20 cellular contexts compared by ENCODE assay signal in genomic region chr13:102682727-102683126, GRCh38. TPM values are rescaled to one million over a fixed set of nuclear protein-coding genes. Genes with fewer than 3 reads are reported as not detected.
DNase-seq lines count a peak whose midpoint lies in the region; ATAC-seq, FAIRE-seq and TF ChIP-seq lines count a peak whose summit lies in the region.
"Had no signal": no experiment of that assay in that cellular context is flagged by ENCODE, and none has a peak within 500 bp of the region (broad histone marks: within the 10 kb centered on the region; RNA-seq: fewer than 3 reads in every experiment).

No MANE protein-coding gene starts in this region.

- no peak overlapping the region for H3K4me3 Mint-ChIP-seq in activated naive CD8-positive, alpha-beta T cell
- H3K4me3 Mint-ChIP-seq in activated naive CD8-positive, alpha-beta T cell treated with anti-CD3 and anti-CD28 coated beads, Interleukin-2, amount 50 U/mL, for 24 hours, result no peak overlapping the region
- H3K4me3 Mint-ChIP-seq: IgD-negative memory B cell had no signal

- TF ChIP-seq CTCF in HEK293 (tag by site-specific recombination; IDR thresholded peaks at IDR 0.05), result no peak
- TF ChIP-seq CTCF in GM12878 (IDR thresholded peaks at IDR 0.05 in 2 of 3, conservative IDR thresholded peaks at IDR 0.05 in 1 of 3; ENCODE audit: control insufficient read depth in 2 of 3, extremely low read depth in 1 of 3, insufficient read depth in 1 of 3, low read depth in 3 of 3, low read length in 3 of 3), result no peak
- no peak for TF ChIP-seq CTCF in RWPE1 (conservative IDR thresholded peaks at IDR 0.05; ENCODE audit: low read depth)
- TF ChIP-seq CTCF in smooth muscle cell (IDR thresholded peaks at IDR 0.05; ENCODE audit: borderline replicate concordance, insufficient read depth, poor library complexity, severe bottlenecking), result no peak

- RAD21 ChIA-PET in GM12878 (lab: Charles Lee; ENCODE audit: unreplicated experiment), result no interaction called here

- SMC1A ChIA-PET in GM12878 (lab: Charles Lee; ENCODE audit: uncharacterized antibody, unreplicated experiment), result interaction anchor here (1.0 to 3.0 kb wide), 3 partner anchors 9 to 91 kb away, joined by 3 to 9 read pairs (median 3); no protein-coding TSS in a partner anchor

- H3K4me2 ChIP-seq in GM12878 (ENCODE audit: control insufficient read depth, insufficient read depth) (no peak overlapping the region), smooth muscle cell (no peak overlapping the region)
- H3K4me2 ChIP-seq: BLaER1 had no signal

- H3K79me2 ChIP-seq in GM12878 (ENCODE audit: control insufficient read depth, insufficient read depth, low read length) (no peaks in the 10 kb centered on the region), smooth muscle cell (ENCODE audit: low read depth) (no peaks in the 10 kb centered on the region)

- H3K27ac ChIP-seq in HEK293 (ENCODE audit: extremely low read depth, low read depth, low read length) (no peak overlapping the region), GM12878 (ENCODE audit: control insufficient read depth, insufficient read depth) (no peak overlapping the region), RWPE1 (no peak overlapping the region), smooth muscle cell (ENCODE audit: low read depth) (no peak overlapping the region)
- H3K27ac ChIP-seq: BLaER1, GM23248, SJCRH30 had no signal

- no peak for FAIRE-seq in GM12878 (lab: Jason Lieb, UNC)

- H2AFZ ChIP-seq in GM12878 (ENCODE audit: control insufficient read depth, low read depth, low read length) (no peak overlapping the region), smooth muscle cell (ENCODE audit: low read depth) (no peak overlapping the region)
- H2AFZ ChIP-seq: GM23248 had no signal

- TF ChIP-seq RAD21 in GM12878 (IDR thresholded peaks at IDR 0.05; ENCODE audit: insufficient read depth, low read depth, low read length), result no peak

- H3K4me1 ChIP-seq in HEK293 (ENCODE audit: control insufficient read depth, insufficient read depth, low read length) (no peaks in the 10 kb centered on the region), GM12878 (ENCODE audit: control insufficient read depth, insufficient read depth, low read length) (no peaks in the 10 kb centered on the region), smooth muscle cell (ENCODE audit: low read depth) (peaks cover 12% of the 10 kb centered on the region)
- H3K4me1 ChIP-seq: SJCRH30 had no signal

- H3K9me3 ChIP-seq in HEK293 (ENCODE audit: control insufficient read depth, insufficient read depth, low read depth, low read length), result no peaks in the 10 kb centered on the region
- H3K9me3 ChIP-seq in GM12878 (replicated peaks; ENCODE audit: control insufficient read depth, insufficient read depth, low read length), result no peaks in the 10 kb centered on the region
- H3K9me3 ChIP-seq in smooth muscle cell (replicated peaks; ENCODE audit: low read depth), result no peaks in the 10 kb centered on the region
- H3K9me3 ChIP-seq: BLaER1, SJCRH30 had no signal

- TF ChIP-seq POLR2A in GM12878 (IDR thresholded peaks at IDR 0.05; ENCODE audit: low read depth, low read length), result no peak

- CTCF ChIA-PET in HEK293 (lab: Yijun Ruan, JAX), result no interaction called here
- CTCF ChIA-PET in GM12878 (lab: Yijun Ruan, JAX), result no interaction called here
- CTCF ChIA-PET in RWPE1 (lab: Yijun Ruan, JAX), result interaction anchor here (0.6 kb wide), 1 partner anchor 245 kb away, joined by 5 read pairs; no protein-coding TSS in a partner anchor

- no peak for ATAC-seq in activated naive CD8-positive, alpha-beta T cell treated with anti-CD3 and anti-CD28 coated beads, Interleukin-2, amount 50 U/mL, for 24 hours
- peak; percentile 26; the same call in 1 of the 3 replicates for ATAC-seq in GM12878
- ATAC-seq: PC-3 had no signal

- in situ Hi-C loops in GM12878 (cut with MboI), result no loop called here

- H4K20me1 ChIP-seq in GM12878 (ENCODE audit: control insufficient read depth, insufficient read depth) (no peaks in the 10 kb centered on the region), smooth muscle cell (ENCODE audit: low read depth) (no peaks in the 10 kb centered on the region)
- H4K20me1 ChIP-seq: BLaER1 had no signal

- H3K4me1 Mint-ChIP-seq in activated naive CD8-positive, alpha-beta T cell (ENCODE audit: low read depth), result peaks cover 44% of the 10 kb centered on the region
- H3K4me1 Mint-ChIP-seq in activated naive CD8-positive, alpha-beta T cell treated with anti-CD3 and anti-CD28 coated beads, Interleukin-2, amount 50 U/mL, for 24 hours, result peaks cover 29% of the 10 kb centered on the region

- H3K27ac Mint-ChIP-seq in activated naive CD8-positive, alpha-beta T cell, result peak overlapping the region; percentile 46
- H3K27ac Mint-ChIP-seq in activated naive CD8-positive, alpha-beta T cell treated with anti-CD3 and anti-CD28 coated beads, Interleukin-2, amount 50 U/mL, for 24 hours, result no peak overlapping the region
- H3K27ac Mint-ChIP-seq: IgD-negative memory B cell had no signal

- no peak for TF ChIP-seq EP300 in GM12878 (IDR thresholded peaks at IDR 0.05; ENCODE audit: borderline replicate concordance in 1 of 2, control insufficient read depth in 1 of 2, low read depth in 2 of 2, low read length in 2 of 2)

- no peaks in the 10 kb centered on the region for H3K36me3 Mint-ChIP-seq in activated naive CD8-positive, alpha-beta T cell
- H3K36me3 Mint-ChIP-seq in activated naive CD8-positive, alpha-beta T cell treated with anti-CD3 and anti-CD28 coated beads, Interleukin-2, amount 50 U/mL, for 24 hours (ENCODE audit: low read depth), result peaks cover 16% of the 10 kb centered on the region

- WGBS in GM12878 (ENCODE audit: insufficient coverage, insufficient replicate concordance, low lambda C conversion rate, missing lambda C conversion rate), result 88% methylated on average over 3 of the region's 3 CpGs
- WGBS in smooth muscle cell (ENCODE audit: low lambda C conversion rate), result 74% methylated on average over 3 of the region's 3 CpGs

- no peak for DNase-seq in activated naive CD8-positive, alpha-beta T cell treated with anti-CD3 and anti-CD28 coated beads, Interleukin-2, amount 50 U/mL, for 24 hours
- DNase-seq in GM12878 (ENCODE audit: low read depth, low spot score) (no peak), GM19240 (ENCODE audit: insufficient read length, low spot score) (no peak), RWPE1 (ENCODE audit: low spot score) (no peak), smooth muscle cell (lab: John Stamatoyannopoulos, UW; ENCODE audit: unreplicated experiment) (no peak)
- DNase-seq: DMS79, GM23248, HCEC 1CT, Kasumi-1, MG63, NCI-H1105, NCI-H510A treated with DMSO at 0.1 percent for 48 hours, NCI-H82, PC-3, SJCRH30 had no signal

- H3K4me3 ChIP-seq in HEK293 (ENCODE audit: low read depth, low read length), result no peak overlapping the region
- H3K4me3 ChIP-seq in GM12878, result no peak overlapping the region
- H3K4me3 ChIP-seq in smooth muscle cell, result no peak overlapping the region
- H3K4me3 ChIP-seq: BLaER1, GM23248, MG63, SJCRH30 had no signal

- no peaks in the 10 kb centered on the region for H3K27me3 Mint-ChIP-seq in activated naive CD8-positive, alpha-beta T cell
- H3K27me3 Mint-ChIP-seq in activated naive CD8-positive, alpha-beta T cell treated with anti-CD3 and anti-CD28 coated beads, Interleukin-2, amount 50 U/mL, for 24 hours, result no peaks in the 10 kb centered on the region
- H3K27me3 Mint-ChIP-seq: IgD-negative memory B cell had no signal

- no TSS peak for BruUV-seq in GM12878 (replicated peaks; lab: Mats Ljungman, UMichigan)

- POLR2A ChIA-PET in HEK293 (lab: Yijun Ruan, JAX), result no interaction called here
- POLR2A ChIA-PET in GM12878 (lab: Charles Lee), result no interaction called here
- POLR2A ChIA-PET in RWPE1 (lab: Yijun Ruan, JAX; ENCODE audit: low non-redundant PET), result no interaction called here

- H3F3A ChIP-seq in smooth muscle cell (ENCODE audit: low read depth), result peaks cover 3% of the 10 kb centered on the region

- H3K27me3 ChIP-seq in GM12878 (replicated peaks in 1 of 2; ENCODE audit: control insufficient read depth in 2 of 2, insufficient read depth in 2 of 2, low read length in 1 of 2), result no peaks in the 10 kb centered on the region
- no peaks in the 10 kb centered on the region for H3K27me3 ChIP-seq in smooth muscle cell (ENCODE audit: low read depth)
- H3K27me3 ChIP-seq: BLaER1, MG63, SJCRH30 had no signal

- intact Hi-C loops in GM12878 (cut with micrococcal nuclease; ENCODE audit: unreplicated experiment), result no loop called here

- H3K36me3 ChIP-seq in HEK293 (ENCODE audit: control insufficient read depth in 2 of 2, insufficient read depth in 1 of 2, low read length in 2 of 2) (peaks cover 7 to 18% of the 10 kb centered on the region in 2 experiments), GM12878 (ENCODE audit: control insufficient read depth in 2 of 2, insufficient read depth in 2 of 2, low read length in 1 of 2) (peaks cover 0 to 9% of the 10 kb centered on the region in 2 experiments; a peak in 2 of 4 replicates), smooth muscle cell (ENCODE audit: low read depth) (peaks cover 8% of the 10 kb centered on the region)

- no peaks in the 10 kb centered on the region for H3K9me3 Mint-ChIP-seq in activated naive CD8-positive, alpha-beta T cell (ENCODE audit: low read depth)
- peaks cover 6% of the 10 kb centered on the region for H3K9me3 Mint-ChIP-seq in activated naive CD8-positive, alpha-beta T cell treated with anti-CD3 and anti-CD28 coated beads, Interleukin-2, amount 50 U/mL, for 24 hours

- H3K9ac ChIP-seq in GM12878 (ENCODE audit: control insufficient read depth, insufficient read depth, low read length) (no peak overlapping the region), smooth muscle cell (ENCODE audit: low read depth) (no peak overlapping the region)
- H3K9ac ChIP-seq: BLaER1, GM23248 had no signal

TF ChIP-seq in HEK293, 187 proteins besides CTCF, POLR2A, EP300 and RAD21 (continues in another document):
- no peak for TF ChIP-seq ZNF214 (tag by site-specific recombination; IDR thresholded peaks at IDR 0.05; ENCODE audit: borderline replicate concordance)

RNA-seq across cellular contexts. Expression of gene METTL21C, which starts 12.1 kb away (rescaled TPM):
- not detected in 2 replicates for total RNA-seq in GM12878 (2013; cell fraction: nucleolus; rRNA removed)
- total RNA-seq in GM12878 (2014; rRNA removed) (not detected in 2 replicates), GM12878 (2014; rRNA removed; fragmentation: Illumina TruSeq; extraction: Trizol) (0.13 TPM in 1 of 2 replicates, not detected in the other), GM12878 (2021) (not detected in 2 replicates), smooth muscle cell (not detected in 2 replicates)
- not detected for polyA plus RNA-seq in GM12878 (2011; ENCODE audit: low read depth)
- polyA plus RNA-seq in GM12878 (2011; rRNA removed) (not detected in 2 replicates), GM12878 (2014; fragmentation: Illumina TruSeq; extraction: Trizol) (not detected in 2 replicates), GM12878 (2014; fragmentation: Nextera tagmentation; extraction: Ambion mirVana) (not detected), GM12878 (2014; rRNA removed) (not detected in 2 replicates), GM12878 (2016; fragmentation: Nextera tagmentation; extraction: Ambion mirVana) (not detected), smooth muscle cell (not detected in 2 replicates)
- polyA plus RNA-seq in GM12878 (2011; cell fraction: cytosol; rRNA removed), result not detected in 2 replicates
- polyA plus RNA-seq in GM12878 (2011; cell fraction: nucleus; rRNA removed), result not detected in 2 replicates
- not detected in 2 replicates for polyA plus RNA-seq in GM12878 (2012)
- not detected in 2 replicates for polyA minus RNA-seq in GM12878 (2011; rRNA and poly(A)+ RNA removed)
- not detected in 2 replicates for polyA minus RNA-seq in GM12878 (2011; cell fraction: cytosol; rRNA and poly(A)+ RNA removed)
- polyA minus RNA-seq in GM12878 (2011; cell fraction: nucleus; rRNA and poly(A)+ RNA removed), result not detected in 2 replicates
- total RNA-seq: A673, GM23248, PC-3, SJCRH30 had no signal
- polyA plus RNA-seq: GM23248, IgD-negative memory B cell had no signal
